In genomic region chr13:52738719-52739467, GRCh38 we compare ENCODE assay signal across 8 cellular contexts. TPM values are rescaled to one million over a fixed set of nuclear protein-coding genes. Genes with fewer than 3 reads are reported as not detected.
A peak's percentile ranks its signal among the peaks of the same experiment; 100 is the strongest.
DNase-seq lines count a peak whose midpoint lies in the region; ATAC-seq lines count a peak whose summit lies in the region.

No MANE protein-coding gene starts in this region.

- ATAC-seq in HG02870 (IDR thresholded peaks at IDR 0.05; ENCODE audit: unreplicated experiment) (peak; percentile 58), GM18520 (IDR thresholded peaks at IDR 0.05; ENCODE audit: unreplicated experiment) (no peak)

- H3K4me3 ChIP-seq in adipocyte (ENCODE audit: low read length), result peak overlapping the region; percentile 50

- H3K36me3 ChIP-seq in adipocyte (ENCODE audit: control insufficient read depth, insufficient read depth, low read length, severe bottlenecking), result no peaks in the 10 kb centered on the region

- H3K9me3 ChIP-seq in adipocyte (ENCODE audit: control insufficient read depth, low read length), result no peaks in the 10 kb centered on the region

- DNase-seq in Daoy (ENCODE audit: low read depth), result peak; percentile 27
- peak; percentile 2 for DNase-seq in adipocyte (ENCODE audit: low read depth)
- peak; percentile 52 for DNase-seq in iPS-NIHi7 (ENCODE audit: extremely low spot score)
- DNase-seq in stimulated activated CD8-positive, alpha-beta memory T cell treated with anti-CD3 and anti-CD28 coated beads, Interleukin-12 subunit alpha, Interleukin-12 subunit beta, amount 100 ng/mL, for 1 hour (ENCODE audit: low read depth), result peak; percentile 10
- no peak for DNase-seq in T-helper 9 cell
- no peak for DNase-seq in DMS153 (lab: John Stamatoyannopoulos, UW)

- H3K27me3 ChIP-seq in adipocyte (replicated peaks; ENCODE audit: control insufficient read depth, insufficient read depth, low read length), result peaks cover 53% of the 10 kb centered on the region

- no peak overlapping the region for H3K9ac ChIP-seq in adipocyte (ENCODE audit: low read length)

- H3K4me1 ChIP-seq in adipocyte (ENCODE audit: control insufficient read depth, insufficient read depth, low read length), result peaks cover 3% of the 10 kb centered on the region

RNA-seq across cellular contexts. Expression of gene CNMD, which starts 0.7 kb away (rescaled TPM):
- total RNA-seq in Daoy (2014; rRNA removed; shearing (Covaris generic)), result not detected in 2 replicates

Comparison
In these comparisons a context has a peak if more than half of its experiments do, and no peak if none do; other contexts are left out.
1. DNase-seq: peak in Daoy (single experiment), adipocyte (single experiment), iPS-NIHi7 (single experiment) and stimulated activated CD8-positive, alpha-beta memory T cell treated with anti-CD3 and anti-CD28 coated beads, Interleukin-12 subunit alpha, Interleukin-12 subunit beta, amount 100 ng/mL, for 1 hour (single experiment); none in T-helper 9 cell (single experiment) and DMS153 (single experiment).